In genomic region chr20:20134941-20135572, GRCh38 we compare ENCODE assay signal across 18 cellular contexts.
"Had no signal": no experiment of that assay in that cellular context is flagged by ENCODE, and none has a peak within 500 bp of the region (broad histone marks: within the 10 kb centered on the region; RNA-seq: fewer than 3 reads in every experiment).

No MANE protein-coding gene starts in this region.

- ATAC-seq: esophagus mucosa; left cardiac atrium; lower lobe of right lung; stimulated activated naive B cell treated with anti-CD40 and anti-IgM and Interleukin-4, amounts not matched to agents 10 μg/mL and 1 μg/mL and 100 μg/mL, for 72 hours; stimulated activated naive CD8-positive, alpha-beta T cell treated with anti-CD3 and anti-CD28 coated beads, Interleukin-15, amount 100 ng/mL, for 72 hours; upper lobe of right lung had no signal

- H3K4me3 ChIP-seq: left ventricle myocardium inferior, lower lobe of right lung, right atrium auricular region, sigmoid colon, skin epidermis, testis, tibial nerve, upper lobe of right lung, vagina had no signal

- DNase-seq: foreskin fibroblast; kidney; left cardiac atrium; left ventricle myocardium inferior; lower lobe of right lung; naive B cell; sigmoid colon; stimulated activated CD4-positive, alpha-beta T cell treated with anti-CD3 and anti-CD28 coated beads, Interleukin-2, amount 100 ng/mL, for 24 hours; stimulated activated CD4-positive, alpha-beta T cell treated with anti-CD3 and anti-CD28 coated beads, Interleukin-4, amount 100 ng/mL, for 4 hours; stimulated activated naive B cell treated with anti-CD40 and anti-IgM and Interleukin-4, amounts not matched to agents 10 μg/mL and 1 μg/mL and 100 μg/mL, for 72 hours; stimulated activated naive CD8-positive, alpha-beta T cell treated with anti-CD3 and anti-CD28 coated beads, Interleukin-15, amount 100 ng/mL, for 72 hours; testis; upper lobe of right lung had no signal
